ENCODE assay signal across 14 cellular contexts in genomic region chr2:176151199-176152099, GRCh38. TPM values are rescaled to one million over a fixed set of nuclear protein-coding genes. Genes with fewer than 3 reads are reported as not detected.
DNase-seq lines count a peak whose midpoint lies in the region; ATAC-seq and TF ChIP-seq lines count a peak whose summit lies in the region.
"Had no signal": no experiment of that assay in that cellular context is flagged by ENCODE, and none has a peak within 500 bp of the region (broad histone marks: within the 10 kb centered on the region; RNA-seq: fewer than 3 reads in every experiment).

HOXD4 (plus strand) TSS chr2:176151550; CDS start chr2:176151634, 84 bp downstream.

- H2BK120ac ChIP-seq in neuronal stem cell (ENCODE audit: low read depth, low read length), result no peak within 1 kb of the TSS

- H3K27ac ChIP-seq in HUES48 (ENCODE audit: low read depth, low read length), result no peak within 1 kb of the TSS
- no peak within 1 kb of the TSS for H3K27ac ChIP-seq in neuronal stem cell (replicated peaks; ENCODE audit: low read length)
- H3K27ac ChIP-seq: foreskin keratinocyte had no signal

- H3K4me2 ChIP-seq in neuronal stem cell (ENCODE audit: insufficient read depth, low read length, poor library complexity, severe bottlenecking), result no peak within 1 kb of the TSS

- H3K9me3 ChIP-seq in HUES48 (ENCODE audit: control insufficient read depth, insufficient read depth, low read length) (peaks cover 3% of the 10 kb centered on the region; the same call in 1 of the 2 replicates), neuronal stem cell (replicated peaks in 1 of 2; ENCODE audit: control insufficient read depth in 2 of 2, insufficient read depth in 1 of 2, low read depth in 1 of 2, low read length in 2 of 2) (peaks cover 0 to 10% of the 10 kb centered on the region in 2 donors)

- DNase-seq in AG20443 (ENCODE audit: low spot score) (peak; percentile 84), endothelial cell (ENCODE audit: low spot score) (peak; percentile 18), neuronal stem cell (ENCODE audit: low spot score) (no peak), NK-92 (lab: John Stamatoyannopoulos, UW; ENCODE audit: unreplicated experiment) (no peak)
- DNase-seq: activated CD4-positive, CD25-positive, alpha-beta regulatory T cell treated with anti-CD3 and anti-CD28 coated beads, Interleukin-2, amount 50 U/mL, for 72 hours; activated gamma-delta T cell; foreskin keratinocyte; NCI-H1694; stimulated activated CD4-positive, alpha-beta T cell treated with anti-CD3 and anti-CD28 coated beads, Interleukin-4, amount 100 ng/mL, for 4 hours had no signal

- peaks cover 29% of the 10 kb centered on the region for H3K4me1 Mint-ChIP-seq in endothelial cell (ENCODE audit: unreplicated experiment)

- peaks cover 100% of the 10 kb centered on the region for H3K27me3 ChIP-seq in HUES48 (ENCODE audit: control insufficient read depth, insufficient read depth, low read length)
- peaks cover 67 to 100% (median 97%) of the 10 kb centered on the region in 3 experiments for H3K27me3 ChIP-seq in neuronal stem cell (ENCODE audit: control insufficient read depth in 3 of 3, insufficient read depth in 3 of 3, low read depth in 1 of 3, low read length in 3 of 3)

- H3K9ac ChIP-seq in HUES48 (ENCODE audit: low read depth, low read length), result no peak within 1 kb of the TSS
- H3K9ac ChIP-seq in neuronal stem cell (ENCODE audit: low read depth, low read length, poor library complexity), result no peak within 1 kb of the TSS

- H3K4me1 ChIP-seq in HUES48 (ENCODE audit: control insufficient read depth, insufficient read depth, low read length) (peaks cover 12% of the 10 kb centered on the region; the same call in 1 of the 2 replicates), neuronal stem cell (ENCODE audit: control insufficient read depth in 2 of 2, insufficient read depth in 1 of 2, low read depth in 1 of 2, low read length in 2 of 2) (no peaks in the 10 kb centered on the region)
- H3K4me1 ChIP-seq: foreskin keratinocyte had no signal

- peak within 1 kb of the TSS; percentile 17; the same call in 1 of the 2 replicates for H3K4me3 ChIP-seq in HUES48 (ENCODE audit: low read depth, low read length)
- no peak within 1 kb of the TSS for H3K4me3 ChIP-seq in neuronal stem cell (ENCODE audit: low read length in 2 of 2)

- no peaks in the 10 kb centered on the region for H3K9me3 Mint-ChIP-seq in endothelial cell (ENCODE audit: unreplicated experiment)
- H3K9me3 Mint-ChIP-seq: stimulated activated naive CD8-positive, alpha-beta T cell treated with anti-CD3 and anti-CD28 coated beads, Interleukin-15, Interleukin-2, amounts not matched to agents 100 ng/mL and 50 ng/mL, for 24 hours had no signal

- peaks cover 57% of the 10 kb centered on the region for H3K27me3 Mint-ChIP-seq in endothelial cell (ENCODE audit: unreplicated experiment)

- H3K14ac ChIP-seq in neuronal stem cell (ENCODE audit: low read length), result no peak within 1 kb of the TSS

- H3K36me3 ChIP-seq in HUES48 (ENCODE audit: control insufficient read depth, insufficient read depth, low read length), result no peaks in the 10 kb centered on the region
- H3K36me3 ChIP-seq in neuronal stem cell (replicated peaks in 1 of 2; ENCODE audit: control insufficient read depth in 2 of 2, insufficient read depth in 2 of 2, low read length in 2 of 2), result no peaks in the 10 kb centered on the region

- ATAC-seq in GM21381 (IDR thresholded peaks at IDR 0.05; ENCODE audit: unreplicated experiment) (no peak), HG02840 (IDR thresholded peaks at IDR 0.05; ENCODE audit: low FRiP score, unreplicated experiment) (no peak), GM21423 (IDR thresholded peaks at IDR 0.05; ENCODE audit: unreplicated experiment) (no peak)
- ATAC-seq: foreskin keratinocyte had no signal

- H4K91ac ChIP-seq in neuronal stem cell (ENCODE audit: low read depth, low read length, poor library complexity), result no peak within 1 kb of the TSS

- peaks cover 11% of the 10 kb centered on the region for H3K36me3 Mint-ChIP-seq in endothelial cell (ENCODE audit: low read depth, unreplicated experiment)

- no peak within 1 kb of the TSS for H3K27ac Mint-ChIP-seq in endothelial cell (ENCODE audit: unreplicated experiment)
- H3K27ac Mint-ChIP-seq: stimulated activated naive CD8-positive, alpha-beta T cell treated with anti-CD3 and anti-CD28 coated beads, Interleukin-15, Interleukin-2, amounts not matched to agents 100 ng/mL and 50 ng/mL, for 24 hours had no signal

- no CpG with 5 or more reads among the region's 52 CpGs for WGBS in neuronal stem cell (ENCODE audit: extremely low coverage in 2 of 2, insufficient read length in 2 of 2, insufficient replicate concordance in 1 of 2), 2 donors

- H2BK5ac ChIP-seq in neuronal stem cell (ENCODE audit: low read length), result no peak within 1 kb of the TSS

- peak within 1 kb of the TSS; percentile 59 for H3K23ac ChIP-seq in neuronal stem cell (ENCODE audit: low read depth, low read length, poor library complexity)

- H2AFZ ChIP-seq in neuronal stem cell (ENCODE audit: low read length), result peak within 1 kb of the TSS; percentile 54

- TF ChIP-seq CTCF in endothelial cell (IDR thresholded peaks at IDR 0.05; ENCODE audit: unreplicated experiment), result no peak

- H2AK5ac ChIP-seq in neuronal stem cell (ENCODE audit: low read depth, low read length), result no peak within 1 kb of the TSS

- H4K8ac ChIP-seq in neuronal stem cell (ENCODE audit: low read depth, low read length), result no peak within 1 kb of the TSS

- no peak within 1 kb of the TSS for H2BK12ac ChIP-seq in neuronal stem cell (ENCODE audit: low read length)

- no peak within 1 kb of the TSS for H3K18ac ChIP-seq in neuronal stem cell (ENCODE audit: low read length)

- peak within 1 kb of the TSS; percentile 87 for H3K4me3 Mint-ChIP-seq in endothelial cell (ENCODE audit: unreplicated experiment)
- H3K4me3 Mint-ChIP-seq: stimulated activated naive CD8-positive, alpha-beta T cell treated with anti-CD3 and anti-CD28 coated beads, Interleukin-15, Interleukin-2, amounts not matched to agents 100 ng/mL and 50 ng/mL, for 24 hours had no signal

- H3K4ac ChIP-seq in neuronal stem cell (ENCODE audit: low read length), result no peak within 1 kb of the TSS

- no peaks in the 10 kb centered on the region for H3K79me1 ChIP-seq in neuronal stem cell (ENCODE audit: low read depth, low read length)

- H2BK15ac ChIP-seq in neuronal stem cell (ENCODE audit: low read length), result no peak within 1 kb of the TSS

RNA-seq across cellular contexts. Expression of gene HOXD4, which starts in this region (rescaled TPM):
- 3.5 TPM for total RNA-seq in endothelial cell (ENCODE audit: unreplicated experiment)
- polyA plus RNA-seq in neuronal stem cell (2013, experiment 1 of 2), result not detected
- polyA plus RNA-seq in neuronal stem cell (2013, experiment 2 of 2), result not detected

Comparison
In these comparisons a context has a peak if more than half of its experiments do, and no peak if none do; other contexts are left out.
1. DNase-seq: peak in AG20443 (single experiment) and endothelial cell (single experiment); none in neuronal stem cell (single experiment) and NK-92 (single experiment).